ENCODE assay signal across 23 cellular contexts in the genomic region with DNA sequence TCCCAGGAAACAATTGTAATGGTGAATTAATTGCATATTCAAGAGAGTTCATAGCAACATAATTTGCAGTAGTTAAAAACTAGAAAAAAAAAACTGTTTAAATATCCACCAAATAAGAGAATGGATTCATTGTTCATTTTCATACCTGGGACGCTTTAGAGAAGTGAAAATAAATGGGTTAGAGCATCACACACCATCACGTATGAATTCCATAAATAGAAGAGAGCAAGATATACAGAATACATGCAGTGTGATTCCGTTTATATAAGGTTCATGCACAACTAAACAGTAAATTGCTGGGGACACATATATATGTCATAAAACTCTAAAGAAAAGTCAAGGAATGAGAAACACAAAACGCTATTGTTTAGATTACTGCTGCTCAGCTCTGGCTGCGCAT.
DNase-seq lines count a peak whose midpoint lies in the region; ATAC-seq, FAIRE-seq and TF ChIP-seq lines count a peak whose summit lies in the region.
"Had no signal": no experiment of that assay in that cellular context is flagged by ENCODE, and none has a peak within 500 bp of the region (broad histone marks: within the 10 kb centered on the region; RNA-seq: fewer than 3 reads in every experiment).

No MANE protein-coding gene starts in this region.

- BruUV-seq in GM12878 (replicated peaks; lab: Mats Ljungman, UMichigan) = no TSS peak

- no peaks in the 10 kb centered on the region for H3K27me3 Mint-ChIP-seq in T-cell
- H3K27me3 Mint-ChIP-seq in activated T-cell treated with anti-CD3 and anti-CD28 coated beads, Interleukin-2, amount 50 U/mL, for 24 hours = no peaks in the 10 kb centered on the region
- H3K27me3 Mint-ChIP-seq: CD4-positive, alpha-beta T cell had no signal

- H3K36me3 ChIP-seq in GM12878 (ENCODE audit: control insufficient read depth in 2 of 2, insufficient read depth in 2 of 2, low read length in 1 of 2) = no peaks in the 10 kb centered on the region
- H3K36me3 ChIP-seq: BLaER1 treated with 17β-estradiol and CSF1 and Interleukin-3, amounts not matched to agents 10 nM and 100 nM had no signal

- no peaks in the 10 kb centered on the region for H3K4me1 Mint-ChIP-seq in T-cell
- H3K4me1 Mint-ChIP-seq in activated T-cell treated with anti-CD3 and anti-CD28 coated beads, Interleukin-2, amount 50 U/mL, for 24 hours (ENCODE audit: low read depth) = peaks cover 2% of the 10 kb centered on the region

- no peaks in the 10 kb centered on the region for H3K79me2 ChIP-seq in GM12878 (ENCODE audit: control insufficient read depth, insufficient read depth, low read length)

- no peak overlapping the region for H3K27ac ChIP-seq in GM12878 (ENCODE audit: control insufficient read depth, insufficient read depth)
- H3K27ac ChIP-seq: 22Rv1; A549; BLaER1 treated with 17β-estradiol and CSF1 and Interleukin-3, amounts not matched to agents 10 nM and 100 nM; C4-2B had no signal

- peak; percentile 9 for DNase-seq in COLO829 (ENCODE audit: low spot score)
- DNase-seq in GM12878 (ENCODE audit: low read depth, low spot score) = no peak
- DNase-seq in NCI-H774 (lab: John Stamatoyannopoulos, UW) = no peak
- no peak for DNase-seq in T-cell
- DNase-seq in activated T-cell treated with anti-CD3 and anti-CD28 coated beads, Interleukin-2, amount 50 U/mL, for 24 hours = no peak
- DNase-seq: AML-193; CD4-positive, alpha-beta T cell; CD8-positive, alpha-beta T cell; COR-L47; DMS 273 treated with DMSO at 0.1 percent for 48 hours; DMS153; DMS53; DMS79; DND-41; GF-D8 had no signal

- intact Hi-C loops in GM12878 (cut with micrococcal nuclease; ENCODE audit: unreplicated experiment) = no loop called here

- TF ChIP-seq POLR2A in GM12878 (IDR thresholded peaks at IDR 0.05; ENCODE audit: low read depth, low read length) = no peak

- SMC1A ChIA-PET in GM12878 (lab: Charles Lee; ENCODE audit: uncharacterized antibody, unreplicated experiment) = no interaction called here

- no peak for TF ChIP-seq CTCF in GM12878 (IDR thresholded peaks at IDR 0.05 in 2 of 3, conservative IDR thresholded peaks at IDR 0.05 in 1 of 3; ENCODE audit: control insufficient read depth in 2 of 3, extremely low read depth in 1 of 3, insufficient read depth in 1 of 3, low read depth in 3 of 3, low read length in 3 of 3)

- no peak for TF ChIP-seq RAD21 in GM12878 (IDR thresholded peaks at IDR 0.05; ENCODE audit: insufficient read depth, low read depth, low read length)

- RAD21 ChIA-PET in GM12878 (lab: Charles Lee; ENCODE audit: unreplicated experiment) = no interaction called here

- no peaks in the 10 kb centered on the region; a peak in 1 of 4 replicates for H3K27me3 ChIP-seq in GM12878 (replicated peaks in 1 of 2; ENCODE audit: control insufficient read depth in 2 of 2, insufficient read depth in 2 of 2, low read length in 1 of 2)
- H3K27me3 ChIP-seq: BLaER1 treated with 17β-estradiol and CSF1 and Interleukin-3, amounts not matched to agents 10 nM and 100 nM had no signal

- H3K9me3 ChIP-seq in GM12878 (replicated peaks; ENCODE audit: control insufficient read depth, insufficient read depth, low read length) = no peaks in the 10 kb centered on the region
- H3K9me3 ChIP-seq: A549 had no signal

- TF ChIP-seq EP300 in GM12878 (IDR thresholded peaks at IDR 0.05; ENCODE audit: borderline replicate concordance in 1 of 2, control insufficient read depth in 1 of 2, low read depth in 2 of 2, low read length in 2 of 2) = no peak

- H3K9ac ChIP-seq in GM12878 (ENCODE audit: control insufficient read depth, insufficient read depth, low read length) = no peak overlapping the region
- H3K9ac ChIP-seq: BLaER1 treated with 17β-estradiol and CSF1 and Interleukin-3, amounts not matched to agents 10 nM and 100 nM had no signal

- no peak overlapping the region for H3K27ac Mint-ChIP-seq in T-cell
- H3K27ac Mint-ChIP-seq in activated T-cell treated with anti-CD3 and anti-CD28 coated beads, Interleukin-2, amount 50 U/mL, for 24 hours = no peak overlapping the region
- H3K27ac Mint-ChIP-seq: B cell; CD4-positive, alpha-beta T cell; CD8-positive, alpha-beta T cell had no signal

- no peaks in the 10 kb centered on the region for H3K9me3 Mint-ChIP-seq in T-cell
- no peaks in the 10 kb centered on the region for H3K9me3 Mint-ChIP-seq in activated T-cell treated with anti-CD3 and anti-CD28 coated beads, Interleukin-2, amount 50 U/mL, for 24 hours
- H3K9me3 Mint-ChIP-seq: CD4-positive, alpha-beta T cell; CD8-positive, alpha-beta T cell had no signal

- 18% methylated on average over 5 of the region's 5 CpGs for WGBS in GM12878 (ENCODE audit: insufficient coverage, insufficient replicate concordance, low lambda C conversion rate, missing lambda C conversion rate)

- H3K4me2 ChIP-seq in GM12878 (ENCODE audit: control insufficient read depth, insufficient read depth) = no peak overlapping the region
- H3K4me2 ChIP-seq: A549; BLaER1 treated with 17β-estradiol and CSF1 and Interleukin-3, amounts not matched to agents 10 nM and 100 nM had no signal

- no peaks in the 10 kb centered on the region for H3K36me3 Mint-ChIP-seq in T-cell
- no peaks in the 10 kb centered on the region for H3K36me3 Mint-ChIP-seq in activated T-cell treated with anti-CD3 and anti-CD28 coated beads, Interleukin-2, amount 50 U/mL, for 24 hours (ENCODE audit: low read depth)
- H3K36me3 Mint-ChIP-seq: CD8-positive, alpha-beta T cell had no signal

- H3K4me1 ChIP-seq in GM12878 (ENCODE audit: control insufficient read depth, insufficient read depth, low read length) = no peaks in the 10 kb centered on the region
- H3K4me1 ChIP-seq: A549 had no signal

- FAIRE-seq in GM12878 (lab: Jason Lieb, UNC) = no peak
- FAIRE-seq: A549, GM12892, GM18507 had no signal

- H2AFZ ChIP-seq in GM12878 (ENCODE audit: control insufficient read depth, low read depth, low read length) = no peak overlapping the region

- H3K4me3 ChIP-seq in GM12878 = no peak overlapping the region
- H3K4me3 ChIP-seq: A549; BLaER1 treated with 17β-estradiol and CSF1 and Interleukin-3, amounts not matched to agents 10 nM and 100 nM had no signal

- no peaks in the 10 kb centered on the region for H4K20me1 ChIP-seq in GM12878 (ENCODE audit: control insufficient read depth, insufficient read depth)
- H4K20me1 ChIP-seq: BLaER1 treated with 17β-estradiol and CSF1 and Interleukin-3, amounts not matched to agents 10 nM and 100 nM had no signal

- CTCF ChIA-PET in GM12878 (lab: Yijun Ruan, JAX) = no interaction called here
- CTCF ChIA-PET in T-cell (lab: Charles Lee) = no interaction called here

- no peak overlapping the region for H3K4me3 Mint-ChIP-seq in T-cell
- no peak overlapping the region for H3K4me3 Mint-ChIP-seq in activated T-cell treated with anti-CD3 and anti-CD28 coated beads, Interleukin-2, amount 50 U/mL, for 24 hours
- H3K4me3 Mint-ChIP-seq: B cell; CD4-positive, alpha-beta T cell; CD8-positive, alpha-beta T cell had no signal

- in situ Hi-C loops in GM12878 (cut with MboI) = no loop called here

- ATAC-seq in GM19351 (IDR thresholded peaks at IDR 0.05; ENCODE audit: unreplicated experiment) (peak; percentile 58), GM12878 (no peak), T-cell (replicated peaks in 1 of 4) (no peak)
- ATAC-seq: A549; CD8-positive, alpha-beta T cell had no signal

- POLR2A ChIA-PET in GM12878 (lab: Charles Lee) (no interaction called here), T-cell (lab: Charles Lee) (no interaction called here)

TF ChIP-seq in GM12878, 131 proteins besides CTCF, POLR2A, EP300 and RAD21:
- TF ChIP-seq CBX3 (IDR thresholded peaks at IDR 0.05; ENCODE audit: borderline replicate concordance, low read depth) (no peak), SPI1 (IDR thresholded peaks at IDR 0.05; ENCODE audit: borderline replicate concordance, insufficient read depth, low read depth, low read length) (peak; percentile 38; the same call in 1 of the 2 replicates)
TF ChIP-seq in GM12878: peak in this region for 1.
